In genomic region chr4:39469429-39470077, GRCh38 we compare ENCODE assay signal across 8 cellular contexts. TPM values are rescaled to one million over a fixed set of nuclear protein-coding genes. Genes with fewer than 3 reads are reported as not detected.
DNase-seq lines count a peak whose midpoint lies in the region; ATAC-seq, FAIRE-seq and TF ChIP-seq lines count a peak whose summit lies in the region.

No MANE protein-coding gene starts in this region.

- H3K27ac ChIP-seq in PC-9, result peak overlapping the region; percentile 65
- H3K27ac ChIP-seq in caudate nucleus (ENCODE audit: low read depth, low read length), result peak overlapping the region; percentile 97
- H3K27ac ChIP-seq in keratinocyte (ENCODE audit: control insufficient read depth, insufficient read depth, low read length), result no peak overlapping the region

- H3K27me3 ChIP-seq in PC-9 (ENCODE audit: insufficient read depth, low read depth), result no peaks in the 10 kb centered on the region
- H3K27me3 ChIP-seq in keratinocyte (ENCODE audit: control insufficient read depth, extremely low read depth, insufficient read depth, low read length), result no peaks in the 10 kb centered on the region

- H3K9me3 ChIP-seq in PC-9 (ENCODE audit: insufficient read depth, low read depth), result no peaks in the 10 kb centered on the region
- H3K9me3 ChIP-seq in keratinocyte (ENCODE audit: control insufficient read depth, low read depth, low read length), result no peaks in the 10 kb centered on the region

- H3K4me3 Mint-ChIP-seq in stimulated activated naive B cell treated with anti-CD40 and anti-IgM and Interleukin-4, amounts not matched to agents 10 μg/mL and 1 μg/mL and 100 μg/mL, for 72 hours, result peak overlapping the region in 1 of 2 donors; percentile 25

- H4K20me1 ChIP-seq in PC-9 (ENCODE audit: insufficient read depth) (no peaks in the 10 kb centered on the region), keratinocyte (ENCODE audit: control insufficient read depth, extremely low read depth, insufficient read depth, low read length) (no peaks in the 10 kb centered on the region)

- H2AFZ ChIP-seq in PC-9, result no peak overlapping the region
- no peak overlapping the region for H2AFZ ChIP-seq in keratinocyte (ENCODE audit: control insufficient read depth, low read length)

- H3K27me3 Mint-ChIP-seq in stimulated activated naive B cell treated with anti-CD40 and anti-IgM and Interleukin-4, amounts not matched to agents 10 μg/mL and 1 μg/mL and 100 μg/mL, for 72 hours, result no peaks in the 10 kb centered on the region

- H3K36me3 ChIP-seq in PC-9 (ENCODE audit: low read depth) (peaks cover 17% of the 10 kb centered on the region), keratinocyte (ENCODE audit: control insufficient read depth in 2 of 2, extremely low read depth in 1 of 2, insufficient read depth in 2 of 2, low read length in 2 of 2) (peaks cover 6 to 27% of the 10 kb centered on the region in 2 experiments)

- POLR2A ChIA-PET in PC-9 (lab: Charles Lee; ENCODE audit: unreplicated experiment), result interaction anchor here (0.5 to 0.7 kb wide), 3 partner anchors 45 to 1298 kb away, joined by 3 to 8 read pairs (median 7); no protein-coding TSS in a partner anchor

- dilution Hi-C loops in keratinocyte (cut with MboI; ENCODE audit: extremely low pct_ligation_motif_present, low sequenced_read_pairs), result no loop called here

- peak; percentile 83 for FAIRE-seq in keratinocyte (lab: Jason Lieb, UNC)

- H3K4me1 ChIP-seq in PC-9 (replicated peaks; ENCODE audit: insufficient read depth), result peaks cover 9% of the 10 kb centered on the region
- no peaks in the 10 kb centered on the region for H3K4me1 ChIP-seq in keratinocyte (ENCODE audit: control insufficient read depth, extremely low read depth, insufficient read depth, low read length)

- H3K9me2 ChIP-seq in PC-9 (ENCODE audit: insufficient read depth), result no peaks in the 10 kb centered on the region

- H3K4me3 ChIP-seq in PC-9 (no peak overlapping the region), keratinocyte (ENCODE audit: control insufficient read depth in 2 of 3, extremely low read depth in 1 of 3, insufficient read depth in 2 of 3, low read depth in 1 of 3, low read length in 3 of 3) (no peak overlapping the region)

- no peaks in the 10 kb centered on the region for H3K9me1 ChIP-seq in keratinocyte (ENCODE audit: control insufficient read depth, extremely low read depth, insufficient read depth, low read length)

- ATAC-seq in GM21737 (IDR thresholded peaks at IDR 0.05; ENCODE audit: unreplicated experiment), result peak; percentile 73
- peak; percentile 95 for ATAC-seq in stimulated activated naive B cell treated with anti-CD40 and anti-IgM and Interleukin-4, amounts not matched to agents 10 μg/mL and 1 μg/mL and 100 μg/mL, for 72 hours (replicated peaks)

- peaks cover 7 to 12% of the 10 kb centered on the region in 2 donors for H3K4me1 Mint-ChIP-seq in stimulated activated naive B cell treated with anti-CD40 and anti-IgM and Interleukin-4, amounts not matched to agents 10 μg/mL and 1 μg/mL and 100 μg/mL, for 72 hours

- CTCF ChIA-PET in PC-9 (lab: Charles Lee), result interaction anchor here (0.6 to 1.2 kb wide), 6 partner anchors 26 to 567 kb away, joined by 3 to 6 read pairs (median 4); no protein-coding TSS in a partner anchor

- H3K27ac Mint-ChIP-seq in stimulated activated naive B cell treated with anti-CD40 and anti-IgM and Interleukin-4, amounts not matched to agents 10 μg/mL and 1 μg/mL and 100 μg/mL, for 72 hours, result peak overlapping the region; percentile 16

- H3K79me2 ChIP-seq in PC-9 (ENCODE audit: low read depth) (no peaks in the 10 kb centered on the region), keratinocyte (ENCODE audit: control insufficient read depth, insufficient read depth, low read length) (no peaks in the 10 kb centered on the region)

- no peaks in the 10 kb centered on the region for H3K9me3 Mint-ChIP-seq in stimulated activated naive B cell treated with anti-CD40 and anti-IgM and Interleukin-4, amounts not matched to agents 10 μg/mL and 1 μg/mL and 100 μg/mL, for 72 hours

- BruUV-seq in PC-9 (replicated peaks; lab: Mats Ljungman, UMichigan), result no TSS peak

- peaks cover 17% of the 10 kb centered on the region; the same call in 1 of the 2 replicates for H3F3A ChIP-seq in PC-9 (ENCODE audit: insufficient read depth, low read depth)

- DNase-seq in NCI-H1436 (lab: John Stamatoyannopoulos, UW) (peak; percentile 36), NCI-H1436 treated with DMSO at 0.1 percent for 48 hours (lab: John Stamatoyannopoulos, UW) (no peak), KG1 (lab: John Stamatoyannopoulos, UW) (peak; percentile 45), PC-9 (peak; percentile 52 to 77), caudate nucleus (lab: John Stamatoyannopoulos, UW) (peak in 12 of 61 donors; percentile 5 to 73 (median 22)), keratinocyte (ENCODE audit: low read depth, low spot score) (no peak)
- no peak for DNase-seq in stimulated activated naive B cell treated with anti-CD40 and anti-IgM and Interleukin-4, amounts not matched to agents 10 μg/mL and 1 μg/mL and 100 μg/mL, for 72 hours

- H3K9ac ChIP-seq in keratinocyte (ENCODE audit: control insufficient read depth, extremely low read depth, insufficient read depth, low read length), result no peak overlapping the region

- no peak overlapping the region for H3K4me2 ChIP-seq in PC-9
- no peak overlapping the region for H3K4me2 ChIP-seq in keratinocyte (ENCODE audit: control insufficient read depth, extremely low read depth, insufficient read depth, low read depth, low read length)

- intact Hi-C loops in PC-9 (cut with micrococcal nuclease; ENCODE audit: unreplicated experiment), result loop anchor here (1.0 to 5.0 kb wide), 5 partner anchors 58 to 588 kb away; partner anchors contain the start of genes N4BP2, PDS5A, SMIM14 and UGDH

- peaks cover 15 to 30% of the 10 kb centered on the region in 2 donors for H3K36me3 Mint-ChIP-seq in stimulated activated naive B cell treated with anti-CD40 and anti-IgM and Interleukin-4, amounts not matched to agents 10 μg/mL and 1 μg/mL and 100 μg/mL, for 72 hours

- peak; percentile 93 for TF ChIP-seq CTCF in PC-9 (conservative IDR thresholded peaks at IDR 0.05)
- peak; percentile 49 to 89 (median 57) for TF ChIP-seq CTCF in keratinocyte (optimal IDR thresholded peaks at IDR 0.05 in 1 of 3, IDR thresholded peaks at IDR 0.05 in 1 of 3, conservative IDR thresholded peaks at IDR 0.05 in 1 of 3; ENCODE audit: extremely low read depth in 1 of 3, insufficient read depth in 2 of 3, low read length in 3 of 3)

RNA-seq across cellular contexts. Expression of gene LIAS, which starts 10.7 kb away (rescaled TPM):
- 16.3 and 16.4 TPM in 2 replicates for total RNA-seq in PC-9 (2021)
- 13.2 to 20.6 TPM (median 17.1 TPM) in 3 replicates for polyA plus RNA-seq in keratinocyte
- polyA plus RNA-seq in keratinocyte (2011; ENCODE audit: low read depth), result 15.6 TPM
- polyA plus RNA-seq in keratinocyte (2011; cell fraction: cytosol; rRNA removed), result 12.3 and 17.9 TPM in 2 replicates
- polyA plus RNA-seq in keratinocyte (2011; cell fraction: nucleus; rRNA removed), result 18.0 and 24.2 TPM in 2 replicates
- polyA plus RNA-seq in keratinocyte (2012; ENCODE audit: low replicate concordance), result 10.9 and 15.0 TPM in 2 replicates
- 4.3 to 10.5 TPM (median 6.4 TPM) in 3 replicates for polyA minus RNA-seq in keratinocyte
- polyA minus RNA-seq in keratinocyte (2011; cell fraction: cytosol; rRNA and poly(A)+ RNA removed), result not detected
- polyA minus RNA-seq in keratinocyte (2011; cell fraction: nucleus; rRNA and poly(A)+ RNA removed), result 6.1 and 6.2 TPM in 2 replicates

RNA-seq across cellular contexts. Expression of gene RPL9, which starts 10.8 kb away (rescaled TPM):
- 792 and 1,023 TPM in 2 replicates for total RNA-seq in PC-9 (2021)
- polyA plus RNA-seq in keratinocyte, result 862 to 1,522 TPM (median 1,162 TPM) in 3 replicates
- polyA plus RNA-seq in keratinocyte (2011; ENCODE audit: low read depth), result 866 TPM
- polyA plus RNA-seq in keratinocyte (2011; cell fraction: cytosol; rRNA removed), result 1,338 and 1,488 TPM in 2 replicates
- 237 and 367 TPM in 2 replicates for polyA plus RNA-seq in keratinocyte (2011; cell fraction: nucleus; rRNA removed)
- polyA plus RNA-seq in keratinocyte (2012; ENCODE audit: low replicate concordance), result 1,447 and 2,168 TPM in 2 replicates
- polyA minus RNA-seq in keratinocyte, result 31.7 to 203 TPM (median 93.8 TPM) in 3 replicates
- 442 TPM for polyA minus RNA-seq in keratinocyte (2011; cell fraction: cytosol; rRNA and poly(A)+ RNA removed)
- polyA minus RNA-seq in keratinocyte (2011; cell fraction: nucleus; rRNA and poly(A)+ RNA removed), result 73.1 and 88.3 TPM in 2 replicates

RNA-seq across cellular contexts. Expression of gene UGDH, which starts 57.7 kb away (rescaled TPM):
- total RNA-seq in PC-9 (2021), result 88.6 and 98.5 TPM in 2 replicates
- polyA plus RNA-seq in keratinocyte, result 23.5 to 39.4 TPM (median 33.0 TPM) in 3 replicates
- polyA plus RNA-seq in keratinocyte (2011; ENCODE audit: low read depth), result 20.2 TPM
- polyA plus RNA-seq in keratinocyte (2011; cell fraction: cytosol; rRNA removed), result 26.6 and 38.1 TPM in 2 replicates
- 24.2 and 30.3 TPM in 2 replicates for polyA plus RNA-seq in keratinocyte (2011; cell fraction: nucleus; rRNA removed)
- 13.5 and 30.1 TPM in 2 replicates for polyA plus RNA-seq in keratinocyte (2012; ENCODE audit: low replicate concordance)
- polyA minus RNA-seq in keratinocyte, result 7.0 to 31.5 TPM (median 19.3 TPM) in 3 replicates
- polyA minus RNA-seq in keratinocyte (2011; cell fraction: cytosol; rRNA and poly(A)+ RNA removed), result 44.9 TPM
- 9.3 and 28.9 TPM in 2 replicates for polyA minus RNA-seq in keratinocyte (2011; cell fraction: nucleus; rRNA and poly(A)+ RNA removed)

Comparison
In these comparisons a context has a peak if more than half of its experiments do, and no peak if none do; other contexts are left out.
1. DNase-seq: peak in NCI-H1436 (single experiment), KG1 (single experiment) and PC-9 (2 of 2); none in NCI-H1436 treated with DMSO at 0.1 percent for 48 hours (single experiment), keratinocyte (single experiment) and stimulated activated naive B cell treated with anti-CD40 and anti-IgM and Interleukin-4, amounts not matched to agents 10 μg/mL and 1 μg/mL and 100 μg/mL, for 72 hours (single experiment).